In the genomic region with DNA sequence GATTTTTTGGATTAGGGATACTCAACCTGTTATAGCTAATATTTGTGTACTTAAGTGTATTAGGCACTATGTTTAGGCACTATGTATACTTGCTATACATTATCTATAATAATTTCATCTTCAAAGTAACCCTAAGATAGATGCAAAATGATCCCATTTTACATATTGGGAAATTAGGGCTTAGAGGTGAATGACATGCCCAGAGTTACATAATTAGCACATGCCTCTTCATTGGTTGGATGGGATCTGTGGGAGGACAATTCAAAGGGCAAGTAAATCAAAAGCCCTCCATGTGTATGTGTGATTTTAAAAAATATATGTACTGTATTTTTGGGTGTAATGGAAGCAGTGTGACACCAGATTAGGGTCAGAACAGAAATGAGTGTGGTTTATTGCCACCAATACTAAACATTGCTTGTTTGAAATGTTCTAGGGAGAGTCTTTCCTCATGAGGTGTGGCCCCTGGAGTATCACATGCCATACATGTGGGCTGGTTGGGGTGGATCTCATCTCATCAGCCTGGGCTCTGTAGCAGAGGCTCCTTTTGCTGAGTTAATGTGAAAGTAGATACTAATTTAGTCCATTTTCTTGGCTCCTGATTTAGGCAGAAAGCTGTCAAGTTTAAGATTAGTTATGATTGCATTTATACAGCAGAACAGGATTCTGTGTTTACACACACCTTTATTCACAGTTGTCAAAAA, we compare ENCODE assay signal across 12 cellular contexts. TPM values are rescaled to one million over a fixed set of nuclear protein-coding genes. Genes with fewer than 3 reads are reported as not detected.
DNase-seq lines count a peak whose midpoint lies in the region; ATAC-seq and TF ChIP-seq lines count a peak whose summit lies in the region.
"Had no signal": no experiment of that assay in that cellular context is flagged by ENCODE, and none has a peak within 500 bp of the region (broad histone marks: within the 10 kb centered on the region; RNA-seq: fewer than 3 reads in every experiment).

No MANE protein-coding gene starts in this region.

- H3K36me3 Mint-ChIP-seq in activated CD8-positive, alpha-beta T cell treated with anti-CD3 and anti-CD28 coated beads, Interleukin-2, amount 10 ng/mL, durations not matched to agents 7 days and 5 days (ENCODE audit: low read depth) = peaks cover 27% of the 10 kb centered on the region

- H3K4me1 Mint-ChIP-seq in activated CD8-positive, alpha-beta T cell treated with anti-CD3 and anti-CD28 coated beads, Interleukin-2, amount 10 ng/mL, durations not matched to agents 7 days and 5 days (ENCODE audit: low read depth) = peaks cover 37% of the 10 kb centered on the region

- no peak overlapping the region for H3K4me3 ChIP-seq in lower leg skin (ENCODE audit: low read depth, poor library complexity, severe bottlenecking)
- H3K4me3 ChIP-seq: coronary artery, vagina had no signal

- no peak for TF ChIP-seq POLR2A in lower leg skin (IDR thresholded peaks at IDR 0.05)

- H3K9me3 Mint-ChIP-seq in activated CD8-positive, alpha-beta T cell treated with anti-CD3 and anti-CD28 coated beads, Interleukin-2, amount 10 ng/mL, durations not matched to agents 7 days and 5 days (ENCODE audit: insufficient read depth) = no peaks in the 10 kb centered on the region

- DNase-seq in activated CD8-positive, alpha-beta T cell treated with anti-CD3 and anti-CD28 coated beads, Interleukin-2, amount 10 ng/mL, durations not matched to agents 7 days and 5 days = no peak
- DNase-seq in foreskin melanocyte = no peak
- DNase-seq in DMS 273 (lab: John Stamatoyannopoulos, UW; ENCODE audit: unreplicated experiment) = no peak
- DNase-seq in DMS153 (lab: John Stamatoyannopoulos, UW) = no peak
- DNase-seq in lower leg skin (ENCODE audit: low spot score in 2 of 2) = no peak
- DNase-seq: activated CD8-positive, alpha-beta memory T cell treated with anti-CD3 and anti-CD28 coated beads, Interleukin-2, amount 50 U/mL, for 48 hours; SK-N-SH had no signal

- CTCF ChIA-PET in activated CD8-positive, alpha-beta T cell treated with anti-CD3 and anti-CD28 coated beads, Interleukin-2, amount 10 ng/mL, durations not matched to agents 7 days and 5 days (lab: Charles Lee) = interaction anchor here (0.8 to 1.7 kb wide), 3 partner anchors 13 to 110 kb away, joined by 3 to 4 read pairs (median 4); no protein-coding TSS in a partner anchor

- no peak overlapping the region for H3K27ac Mint-ChIP-seq in activated CD8-positive, alpha-beta T cell treated with anti-CD3 and anti-CD28 coated beads, Interleukin-2, amount 10 ng/mL, durations not matched to agents 7 days and 5 days

- H3K27me3 Mint-ChIP-seq in activated CD8-positive, alpha-beta T cell treated with anti-CD3 and anti-CD28 coated beads, Interleukin-2, amount 10 ng/mL, durations not matched to agents 7 days and 5 days (ENCODE audit: low read depth) = no peaks in the 10 kb centered on the region

- POLR2A ChIA-PET in activated CD8-positive, alpha-beta T cell treated with anti-CD3 and anti-CD28 coated beads, Interleukin-2, amount 10 ng/mL, durations not matched to agents 7 days and 5 days (lab: Charles Lee) = no interaction called here

- TF ChIP-seq CTCF in lower leg skin (IDR thresholded peaks at IDR 0.05) = no peak

- ATAC-seq in GM18499 (IDR thresholded peaks at IDR 0.05; ENCODE audit: insufficient read depth, unreplicated experiment) (peak; percentile 57), GM19395 (IDR thresholded peaks at IDR 0.05; ENCODE audit: unreplicated experiment) (peak; percentile 90), HG02973 (IDR thresholded peaks at IDR 0.05; ENCODE audit: unreplicated experiment) (peak; percentile 85)
- peak; percentile 30 for ATAC-seq in activated CD8-positive, alpha-beta T cell treated with anti-CD3 and anti-CD28 coated beads, Interleukin-2, amount 10 ng/mL, durations not matched to agents 7 days and 5 days

- no peak overlapping the region for H3K4me3 Mint-ChIP-seq in activated CD8-positive, alpha-beta T cell treated with anti-CD3 and anti-CD28 coated beads, Interleukin-2, amount 10 ng/mL, durations not matched to agents 7 days and 5 days

- intact Hi-C loops in lower leg skin (cut with DNase I; ENCODE audit: low total_unique reads) = no loop called here

RNA-seq across cellular contexts. Expression of a gene that starts 5.5 kb away (rescaled TPM):
- 10 to 100 TPM; 11.1 to 12.0 TPM for total RNA-seq in activated CD8-positive, alpha-beta T cell treated with anti-CD3 and anti-CD28 coated beads, Interleukin-2, amount 10 ng/mL, durations not matched to agents 7 days and 5 days
- total RNA-seq in lower leg skin = 10 to 100 TPM in 3 of 4 donors, 1 to 10 TPM in 1; 7.9 to 17.3 (median 11.5) TPM

RNA-seq across cellular contexts. Expression of a gene that starts 6.0 kb away (rescaled TPM):
- 10 to 100 TPM; 27.2 to 28.3 TPM for total RNA-seq in activated CD8-positive, alpha-beta T cell treated with anti-CD3 and anti-CD28 coated beads, Interleukin-2, amount 10 ng/mL, durations not matched to agents 7 days and 5 days
- 10 to 100 TPM; 36.8 to 44.1 (median 40.1) TPM for total RNA-seq in lower leg skin

Comparison
In these comparisons a context has a peak if more than half of its experiments do, and no peak if none do; other contexts are left out.
1. ATAC-seq: peak in every context shown above with its lines; median percentile 90 in GM19395; 85 in HG02973; 57 in GM18499; 30 in activated CD8-positive, alpha-beta T cell treated with anti-CD3 and anti-CD28 coated beads, Interleukin-2, amount 10 ng/mL, durations not matched to agents 7 days and 5 days.